ENCODE assay signal across 1 cellular context in the genomic region with DNA sequence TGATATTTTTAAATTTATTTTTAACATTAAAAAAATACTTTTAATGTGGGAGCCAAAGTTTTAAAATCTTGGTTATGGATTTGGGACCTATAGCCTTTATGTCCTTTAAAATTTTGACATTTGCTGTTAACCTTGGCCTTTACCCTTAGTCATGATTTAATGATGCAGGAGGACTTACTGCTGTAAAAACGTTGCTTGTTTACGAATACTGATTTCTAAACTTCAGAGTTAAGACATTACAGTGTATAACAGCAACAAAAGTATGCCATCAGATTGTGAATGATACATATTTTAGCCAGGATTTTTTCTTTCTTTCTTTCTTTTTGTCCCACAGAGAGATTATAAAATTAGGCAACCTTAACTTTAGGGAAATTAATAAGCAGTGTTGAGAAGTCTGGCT.
TF ChIP-seq lines count a peak whose summit lies in the region.

No MANE protein-coding gene starts in this region.

TF ChIP-seq in A549, 52 proteins besides CTCF, POLR2A, EP300 and RAD21 (continued from another document):
- no peak for TF ChIP-seq TFCP2L1 (CRISPR knock-in tag; IDR thresholded peaks at IDR 0.05)
- no peak for TF ChIP-seq SREBF2 (IDR thresholded peaks at IDR 0.05)
- no peak for TF ChIP-seq KDM1A (IDR thresholded peaks at IDR 0.05; ENCODE audit: low read depth)
